8 cellular contexts compared by ENCODE assay signal in the genomic region with DNA sequence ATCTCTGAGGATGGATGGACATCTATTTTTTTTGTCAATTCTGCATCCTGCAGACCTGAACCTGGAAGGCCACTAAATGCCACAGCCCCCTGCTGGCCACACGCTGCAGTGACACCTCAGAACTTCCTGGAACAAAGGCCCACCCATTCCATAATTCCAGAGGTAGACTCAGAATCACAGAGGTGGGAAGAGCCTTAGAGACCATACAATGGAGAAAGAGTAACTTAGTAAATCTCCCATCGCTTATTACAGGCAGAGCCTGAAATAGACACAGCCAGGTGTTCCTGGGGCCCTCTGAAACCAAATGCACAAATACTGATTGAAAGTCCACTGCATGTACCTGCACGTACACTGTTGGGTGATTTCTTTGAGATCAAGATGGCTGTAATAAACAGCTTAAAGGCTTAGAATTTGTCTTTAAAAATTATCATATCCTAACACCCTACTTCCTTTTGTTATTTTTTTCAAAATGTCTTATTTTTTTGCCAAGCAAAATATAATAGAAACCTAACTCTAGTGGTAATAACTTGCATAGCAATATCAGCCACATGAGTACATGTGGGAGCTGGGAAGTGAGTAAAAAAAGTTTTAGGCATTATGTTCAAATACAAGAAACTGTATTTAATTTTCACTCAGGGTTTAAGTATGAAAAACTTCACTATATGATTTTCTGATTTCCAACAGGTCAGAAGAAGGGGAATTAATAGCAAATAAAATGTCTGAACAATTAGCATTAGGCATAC.
DNase-seq lines count a peak whose midpoint lies in the region; ATAC-seq, FAIRE-seq and TF ChIP-seq lines count a peak whose summit lies in the region.

No MANE protein-coding gene starts in this region.

- peak; percentile 52 for DNase-seq in 8988T
- DNase-seq in GM12865 (ENCODE audit: low read depth), result peak; percentile 53
- DNase-seq in HFFc6, result peak; percentile 53
- peak; percentile 60 for DNase-seq in NAMALWA (ENCODE audit: low spot score)
- peak; percentile 34 for DNase-seq in activated CD4-positive, alpha-beta T cell treated with anti-CD3 and anti-CD28 coated beads for 4 hours
- peak in 1 of 2 experiments; percentile 76 for DNase-seq in H1 (ENCODE audit: low read depth in 1 of 2, low spot score in 2 of 2)
- DNase-seq in naive thymus-derived CD4-positive, alpha-beta T cell, result peak in 5 of 9 donors; percentile 23 to 42 (median 33)
- peak; percentile 61 to 82 for DNase-seq in aorta

- peak overlapping the region; percentile 58 for H3K4ac ChIP-seq in H1 (replicated peaks; ENCODE audit: insufficient read length, low read depth, low read length)

- H3K27ac Mint-ChIP-seq in HFFc6, result no peak overlapping the region
- H3K27ac Mint-ChIP-seq in naive thymus-derived CD4-positive, alpha-beta T cell, result no peak overlapping the region

- H2AK5ac ChIP-seq in H1 (ENCODE audit: low read depth, low read length), result no peak overlapping the region

- no peak overlapping the region for H3K27ac ChIP-seq in H1 (ENCODE audit: low read depth, low read length)
- no peak overlapping the region for H3K27ac ChIP-seq in naive thymus-derived CD4-positive, alpha-beta T cell (ENCODE audit: low read depth, low read length)
- H3K27ac ChIP-seq in aorta (ENCODE audit: low read depth in 1 of 2, low read length in 2 of 2), result no peak overlapping the region

- no peaks in the 10 kb centered on the region for H3K36me3 Mint-ChIP-seq in HFFc6 (ENCODE audit: low read depth)
- H3K36me3 Mint-ChIP-seq in naive thymus-derived CD4-positive, alpha-beta T cell, result peaks cover 0 to 4% (median 0%) of the 10 kb centered on the region in 5 donors

- H3K4me2 ChIP-seq in H1 (ENCODE audit: insufficient read depth in 1 of 2, low read depth in 2 of 2, low read length in 2 of 2), result no peak overlapping the region

- peak; percentile 74 for ATAC-seq in naive thymus-derived CD4-positive, alpha-beta T cell
- no peak for ATAC-seq in aorta (ENCODE audit: low FRiP score)

- H3K79me2 ChIP-seq in H1 (ENCODE audit: control insufficient read depth in 1 of 2, insufficient read depth in 2 of 2, low read length in 2 of 2), result no peaks in the 10 kb centered on the region

- H3K4me3 ChIP-seq in GM12865 (ENCODE audit: low read depth, low read length), result no peak overlapping the region
- no peak overlapping the region for H3K4me3 ChIP-seq in H1 (ENCODE audit: extremely low read depth in 1 of 4, insufficient read depth in 2 of 4, low read depth in 3 of 4, low read length in 4 of 4)
- no peak overlapping the region for H3K4me3 ChIP-seq in naive thymus-derived CD4-positive, alpha-beta T cell (ENCODE audit: low read length)
- H3K4me3 ChIP-seq in aorta (ENCODE audit: low read length in 2 of 2), result no peak overlapping the region

- 53% methylated on average over 3 of the region's 3 CpGs; no CpG with 5 or more reads in 1 of the 2 experiments for WGBS in H1 (ENCODE audit: extremely low coverage in 1 of 2, insufficient coverage in 1 of 2, insufficient read length in 1 of 2, insufficient replicate concordance in 2 of 2, low coverage in 1 of 2, low lambda C conversion rate in 2 of 2, missing lambda C conversion rate in 1 of 2), 2 experiments
- 69 to 73% methylated on average over 3 of the region's 3 CpGs for WGBS in aorta, 2 donors

- H3K79me1 ChIP-seq in H1 (ENCODE audit: low read depth, low read length), result no peaks in the 10 kb centered on the region

- no peaks in the 10 kb centered on the region; a peak in 1 of 8 replicates for H3K36me3 ChIP-seq in H1 (ENCODE audit: control insufficient read depth in 2 of 4, insufficient read depth in 4 of 4, low read length in 3 of 4)
- H3K36me3 ChIP-seq in naive thymus-derived CD4-positive, alpha-beta T cell (ENCODE audit: control insufficient read depth in 2 of 3, insufficient read depth in 3 of 3, low read length in 3 of 3), result no peaks in the 10 kb centered on the region
- H3K36me3 ChIP-seq in aorta (ENCODE audit: control insufficient read depth in 1 of 2, insufficient read depth in 2 of 2, low read length in 1 of 2), result no peaks in the 10 kb centered on the region

- no peak overlapping the region for H4K5ac ChIP-seq in H1 (ENCODE audit: insufficient read length, low read depth, low read length)

- H3K4me1 Mint-ChIP-seq in HFFc6 (ENCODE audit: low read depth), result peaks cover 46% of the 10 kb centered on the region
- H3K4me1 Mint-ChIP-seq in naive thymus-derived CD4-positive, alpha-beta T cell, result peaks cover 0 to 6% (median 0%) of the 10 kb centered on the region in 7 donors

- H2AFZ ChIP-seq in H1 (ENCODE audit: low read length), result no peak overlapping the region

- H4K91ac ChIP-seq in H1 (replicated peaks; ENCODE audit: insufficient read length, low read length), result no peak overlapping the region

- H3K56ac ChIP-seq in H1 (replicated peaks; ENCODE audit: insufficient read length, low read depth, low read length), result no peak overlapping the region

- no peak overlapping the region for H4K8ac ChIP-seq in H1 (ENCODE audit: extremely low read depth, insufficient read depth, low read length)

- H2BK120ac ChIP-seq in H1 (replicated peaks; ENCODE audit: low read depth, low read length), result no peak overlapping the region

- no peaks in the 10 kb centered on the region; the same call in 1 of the 2 replicates for H3K23me2 ChIP-seq in H1 (ENCODE audit: low read depth, low read length)

- H3K18ac ChIP-seq in H1 (ENCODE audit: extremely low read depth, low read length), result no peak overlapping the region

- no peak overlapping the region for H2BK12ac ChIP-seq in H1 (ENCODE audit: low read depth, low read length)

- POLR2A ChIA-PET in H1 (lab: Charles Lee; ENCODE audit: partially characterized antibody), result no interaction called here
- POLR2A ChIA-PET in naive thymus-derived CD4-positive, alpha-beta T cell (lab: Charles Lee), result no interaction called here

- H3K4me3 Mint-ChIP-seq in HFFc6, result no peak overlapping the region
- H3K4me3 Mint-ChIP-seq in naive thymus-derived CD4-positive, alpha-beta T cell, result no peak overlapping the region

- no peaks in the 10 kb centered on the region for H3K9me3 Mint-ChIP-seq in HFFc6
- H3K9me3 Mint-ChIP-seq in naive thymus-derived CD4-positive, alpha-beta T cell, result peaks cover 0 to 2% (median 0%) of the 10 kb centered on the region in 11 donors

- no peak overlapping the region for H3K14ac ChIP-seq in H1 (ENCODE audit: insufficient read length)

- intact Hi-C loops in naive thymus-derived CD4-positive, alpha-beta T cell (cut with micrococcal nuclease), result loop anchor here (1.0 to 5.0 kb wide), 6 partner anchors 26 to 347 kb away; no protein-coding TSS in a partner anchor
- intact Hi-C loops in aorta (cut with DNase I), result no loop called here

- no peaks in the 10 kb centered on the region for H4K20me1 ChIP-seq in H1 (replicated peaks in 1 of 2; ENCODE audit: control insufficient read depth in 1 of 2, insufficient read depth in 2 of 2, low read length in 2 of 2)

- TF ChIP-seq CTCF in GM12865 (IDR thresholded peaks at IDR 0.05; ENCODE audit: insufficient read depth, low read depth, low read length, missing control alignments) (peak; percentile 83), HFFc6 (IDR thresholded peaks at IDR 0.05) (peak; percentile 95), H1 (IDR thresholded peaks at IDR 0.05; ENCODE audit: control extremely low read depth in 1 of 3, insufficient read depth in 1 of 3, low read depth in 1 of 3, low read length in 3 of 3) (peak; percentile 78 to 92 (median 89))

- H3K9me3 ChIP-seq in H1 (ENCODE audit: insufficient read depth in 2 of 2, low read depth in 1 of 2, low read length in 1 of 2), result no peaks in the 10 kb centered on the region
- H3K9me3 ChIP-seq in naive thymus-derived CD4-positive, alpha-beta T cell (ENCODE audit: control insufficient read depth in 2 of 3, low read length in 3 of 3), result no peaks in the 10 kb centered on the region
- H3K9me3 ChIP-seq in aorta (ENCODE audit: control insufficient read depth, low read length), result no peaks in the 10 kb centered on the region

- no peak for TF ChIP-seq EP300 in H1 (IDR thresholded peaks at IDR 0.05; ENCODE audit: borderline replicate concordance in 1 of 2, low read depth in 2 of 2, low read length in 2 of 2)

- H3K4me1 ChIP-seq in H1 (replicated peaks in 1 of 4; ENCODE audit: control insufficient read depth in 3 of 4, insufficient read depth in 4 of 4, low read length in 3 of 4), result peaks cover 0 to 4% (median 3%) of the 10 kb centered on the region in 4 experiments; a peak in 3 of 7 replicates
- no peaks in the 10 kb centered on the region for H3K4me1 ChIP-seq in naive thymus-derived CD4-positive, alpha-beta T cell (ENCODE audit: control insufficient read depth in 2 of 2, insufficient read depth in 2 of 2, low read length in 2 of 2)
- H3K4me1 ChIP-seq in aorta (ENCODE audit: control insufficient read depth in 1 of 2, insufficient read depth in 2 of 2, low read length in 2 of 2), result no peaks in the 10 kb centered on the region

- CTCF ChIA-PET in H1 (lab: Charles Lee; ENCODE audit: partially characterized antibody), result interaction anchor here (0.6 to 5.7 kb wide), 19 partner anchors 10 to 310 kb away, joined by 3 to 46 read pairs (median 4); no protein-coding TSS in a partner anchor
- CTCF ChIA-PET in naive thymus-derived CD4-positive, alpha-beta T cell (lab: Charles Lee), result interaction anchor here (0.7 to 1.4 kb wide), 3 partner anchors 22 to 355 kb away, joined by 3 to 5 read pairs (median 3); no protein-coding TSS in a partner anchor

- no peaks in the 10 kb centered on the region for H3K27me3 ChIP-seq in H1 (replicated peaks in 1 of 4; ENCODE audit: control insufficient read depth in 3 of 4, extremely low read depth in 1 of 4, insufficient read depth in 3 of 4, low read length in 3 of 4)
- no peaks in the 10 kb centered on the region for H3K27me3 ChIP-seq in naive thymus-derived CD4-positive, alpha-beta T cell (ENCODE audit: control insufficient read depth in 2 of 2, insufficient read depth in 2 of 2, low read length in 2 of 2)
- no peaks in the 10 kb centered on the region for H3K27me3 ChIP-seq in aorta (ENCODE audit: control insufficient read depth in 1 of 2, insufficient read depth in 2 of 2, low read length in 1 of 2)

- H2BK20ac ChIP-seq in H1 (ENCODE audit: low read length), result no peak overlapping the region

- H3K27me3 Mint-ChIP-seq in HFFc6 (ENCODE audit: insufficient read depth), result no peaks in the 10 kb centered on the region
- H3K27me3 Mint-ChIP-seq in naive thymus-derived CD4-positive, alpha-beta T cell, result peaks cover 0 to 8% (median 0%) of the 10 kb centered on the region in 5 donors

- no peak for FAIRE-seq in H1 (lab: Jason Lieb, UNC)

- no peak overlapping the region for H3K23ac ChIP-seq in H1 (ENCODE audit: insufficient read length)

- TF ChIP-seq POLR2A in H1 (IDR thresholded peaks at IDR 0.05; ENCODE audit: control extremely low read depth in 1 of 2, low read depth in 2 of 2, low read length in 2 of 2), result no peak

- peak; percentile 73 to 79 for TF ChIP-seq RAD21 in H1 (IDR thresholded peaks at IDR 0.05 in 1 of 2, conservative IDR thresholded peaks at IDR 0.05 in 1 of 2; ENCODE audit: low read depth in 2 of 2, low read length in 2 of 2)

- H3K9ac ChIP-seq in H1 (replicated peaks in 1 of 4; ENCODE audit: extremely low read depth in 1 of 4, low read depth in 3 of 4, low read length in 3 of 4), result no peak overlapping the region

- no peak overlapping the region for H2BK5ac ChIP-seq in H1 (ENCODE audit: low read depth, low read length)

- 0 out of 2 replicates have a peak overlapping the region, but pooled peaks have one; percentile 32 for H2BK15ac ChIP-seq in H1 (ENCODE audit: low read length)

TF ChIP-seq in H1, 55 proteins besides CTCF, POLR2A, EP300 and RAD21 (continues in another document):
- TF ChIP-seq HDAC6 (IDR thresholded peaks at IDR 0.05; ENCODE audit: low read depth, low read length) (no peak), ZNF274 (IDR thresholded peaks at IDR 0.05; ENCODE audit: borderline replicate concordance, extremely low read depth, low read length) (no peak)

Comparison
In these comparisons a context has a peak if more than half of its experiments do, and no peak if none do; other contexts are left out.
1. intact Hi-C loops: an anchor here in naive thymus-derived CD4-positive, alpha-beta T cell (1.0 to 5.0 kb wide); none called in aorta.